9 cellular contexts compared by ENCODE assay signal in the genomic region with DNA sequence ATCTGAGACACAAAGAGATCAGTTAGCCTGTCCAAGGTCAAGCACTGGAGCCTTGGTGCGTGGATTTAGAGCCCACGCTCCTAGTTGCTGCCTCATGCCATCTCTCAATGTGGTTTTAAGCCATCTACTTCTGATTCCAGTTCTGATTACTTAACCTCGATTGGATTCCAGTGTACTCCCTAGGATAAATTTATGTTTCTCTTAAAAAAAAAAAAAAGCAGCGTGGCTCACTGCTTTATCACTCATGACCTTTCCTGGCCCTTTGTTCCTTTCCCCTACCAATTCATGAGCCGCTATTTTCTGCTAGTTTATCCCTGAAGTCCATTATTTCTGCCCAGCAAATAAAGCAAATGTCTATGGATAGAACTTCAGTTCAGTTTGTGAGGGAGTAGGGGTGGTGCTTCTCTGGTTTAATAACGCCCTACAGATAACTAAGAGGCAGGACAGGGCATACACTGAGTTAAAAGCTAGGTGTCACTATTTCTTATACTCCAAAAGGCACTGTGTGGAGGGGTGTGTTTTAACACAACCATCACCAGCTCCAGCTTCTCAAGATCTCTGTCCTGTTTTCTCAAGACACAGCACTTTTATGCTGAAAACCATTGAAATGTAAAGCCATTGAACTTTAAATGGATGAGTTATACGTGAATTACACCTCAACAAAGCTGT. TPM values are rescaled to one million over a fixed set of nuclear protein-coding genes. Genes with fewer than 3 reads are reported as not detected.
DNase-seq lines count a peak whose midpoint lies in the region; ATAC-seq, FAIRE-seq and TF ChIP-seq lines count a peak whose summit lies in the region.
"Had no signal": no experiment of that assay in that cellular context is flagged by ENCODE, and none has a peak within 500 bp of the region (broad histone marks: within the 10 kb centered on the region; RNA-seq: fewer than 3 reads in every experiment).

No MANE protein-coding gene starts in this region.

- no peak overlapping the region for H3K4me2 ChIP-seq in H9 (ENCODE audit: insufficient read depth, insufficient read length, low read length)
- H3K4me2 ChIP-seq in HepG2 (ENCODE audit: low read depth, low read length) = no peak overlapping the region

- ATAC-seq in HepG2 (peak; percentile 88), HG03139 (IDR thresholded peaks at IDR 0.05; ENCODE audit: unreplicated experiment) (no peak)

- peaks cover 3 to 7% of the 10 kb centered on the region in 2 experiments; a peak in 4 of 5 replicates for H3K9me3 Mint-ChIP-seq in H9

- peak; percentile 58; the same call in 2 of the 3 replicates for TF ChIP-seq CTCF in H9 (conservative IDR thresholded peaks at IDR 0.05)
- TF ChIP-seq CTCF in VCaP (conservative IDR thresholded peaks at IDR 0.05) = peak; percentile 72
- TF ChIP-seq CTCF in HepG2 (CRISPR knock-in tag; IDR thresholded peaks at IDR 0.05) = peak; percentile 49

- WGBS in H9 (ENCODE audit: extremely low coverage, insufficient read length, low lambda C conversion rate) = no CpG with 5 or more reads among the region's 7 CpGs
- 9% methylated on average over 7 of the region's 7 CpGs for WGBS in HepG2 (ENCODE audit: low lambda C conversion rate)

- H4K8ac ChIP-seq in H9 (replicated peaks; ENCODE audit: insufficient read length, low read depth, low read length) = no peak overlapping the region

- H3T11ph ChIP-seq in H9 (ENCODE audit: low read length) = no peak overlapping the region

- H3K4me1 ChIP-seq in H9 (ENCODE audit: insufficient read depth, low read length) = no peaks in the 10 kb centered on the region; the same call in 1 of the 2 replicates
- 0 out of 2 replicates have a peak, but pooled peaks cover 6% of the 10 kb centered on the region for H3K4me1 ChIP-seq in HepG2 (ENCODE audit: insufficient read depth, low read length)

- H3K27ac Mint-ChIP-seq in H9 = no peak overlapping the region

- H3K36me3 Mint-ChIP-seq in H9 (ENCODE audit: insufficient read depth in 1 of 3, low read depth in 3 of 3) = no peaks in the 10 kb centered on the region

- no peak overlapping the region for H2AK5ac ChIP-seq in H9 (ENCODE audit: insufficient read length, low read length)

- H3K18ac ChIP-seq in H9 (ENCODE audit: insufficient read length, low read depth, low read length) = no peak overlapping the region

- no peak overlapping the region for H4K5ac ChIP-seq in H9 (ENCODE audit: insufficient read length, low read depth, low read length)

- TF ChIP-seq POLR2A in HepG2 (IDR thresholded peaks at IDR 0.05; ENCODE audit: insufficient read depth in 1 of 2, low read depth in 2 of 2, low read length in 2 of 2) = no peak

- H2BK5ac ChIP-seq in H9 (ENCODE audit: insufficient read length, low read length) = no peak overlapping the region

- FAIRE-seq in HepG2 (lab: Jason Lieb, UNC) = peak; percentile 23

- H3K4me3 Mint-ChIP-seq in H9 = no peak overlapping the region

- peaks cover 15 to 23% of the 10 kb centered on the region in 2 experiments for H3K4me1 Mint-ChIP-seq in H9

- no peaks in the 10 kb centered on the region for H3K23me2 ChIP-seq in H9 (ENCODE audit: insufficient read length, low read depth, low read length, poor library complexity, severe bottlenecking)

- no peak overlapping the region for H3K56ac ChIP-seq in H9 (ENCODE audit: insufficient read length, low read depth, low read length)

- in situ Hi-C loops in HepG2 (cut with HindIII; ENCODE audit: extremely low pct_ligation_motif_present, low pct_unique_long_range_greater_than_20kb) = no loop called here

- no peak overlapping the region for H2BK12ac ChIP-seq in H9 (ENCODE audit: insufficient read length, low read depth, low read length)

- H3K9me3 ChIP-seq in H9 (ENCODE audit: control insufficient read depth, low read depth, low read length) (no peaks in the 10 kb centered on the region), HepG2 (ENCODE audit: low read length) (no peaks in the 10 kb centered on the region)
- H3K9me3 ChIP-seq: ascending aorta had no signal

- H2AFZ ChIP-seq in H9 (ENCODE audit: low read length) (no peak overlapping the region), HepG2 (ENCODE audit: low read length) (no peak overlapping the region)

- H3K27me3 ChIP-seq in H9 (ENCODE audit: insufficient read depth, low read length) = 0 out of 2 replicates have a peak, but pooled peaks cover 2% of the 10 kb centered on the region
- no peaks in the 10 kb centered on the region; a peak in 1 of 5 replicates for H3K27me3 ChIP-seq in HepG2 (ENCODE audit: control insufficient read depth in 1 of 2, insufficient read depth in 2 of 2, low read length in 2 of 2)
- H3K27me3 ChIP-seq: ascending aorta had no signal

- H3K27me3 Mint-ChIP-seq in H9 (ENCODE audit: low read depth) = peaks cover 7% of the 10 kb centered on the region; the same call in 1 of the 2 replicates

- H2BK120ac ChIP-seq in H9 (ENCODE audit: low read depth, low read length, poor library complexity, severe bottlenecking) = no peak overlapping the region

- no peak overlapping the region for H4K91ac ChIP-seq in H9 (ENCODE audit: insufficient read length, low read depth, low read length)

- intact Hi-C loops in HepG2 (cut with micrococcal nuclease; ENCODE audit: unreplicated experiment) = no loop called here

- H3K4ac ChIP-seq in H9 (ENCODE audit: low read depth, low read length) = no peak overlapping the region

- DNase-seq in D341Med (ENCODE audit: low spot score) (peak; percentile 41), H9 (no peak), HepG2 (ENCODE audit: low spot score) (peak; percentile 29), hippocampal formation (lab: John Stamatoyannopoulos, UW) (no peak), NCI-H1048 (lab: John Stamatoyannopoulos, UW) (no peak)
- DNase-seq in activated effector memory CD4-positive, alpha-beta T cell treated with anti-CD3 and anti-CD28 coated beads, Interleukin-2, amount 50 U/mL, for 16 hours = no peak

- no peaks in the 10 kb centered on the region for H3K36me3 ChIP-seq in HepG2 (replicated peaks in 1 of 2; ENCODE audit: control insufficient read depth in 1 of 2, insufficient read depth in 2 of 2, low read length in 2 of 2)
- H3K36me3 ChIP-seq: ascending aorta had no signal

- H3K9ac ChIP-seq in H9 (ENCODE audit: extremely low read depth, insufficient read length, low read length) (no peak overlapping the region), HepG2 (ENCODE audit: insufficient read depth, low read depth, low read length) (no peak overlapping the region)

- H3K27ac ChIP-seq in H9 (ENCODE audit: insufficient read length, low read depth, low read length) = no peak overlapping the region
- no peak overlapping the region for H3K27ac ChIP-seq in VCaP
- H3K27ac ChIP-seq in HepG2 (ENCODE audit: extremely low read length, insufficient read depth, low read length) = no peak overlapping the region
- H3K27ac ChIP-seq: ascending aorta had no signal

- H3K79me1 ChIP-seq in H9 (ENCODE audit: insufficient read depth, low read depth, low read length, poor library complexity, severe bottlenecking) = no peaks in the 10 kb centered on the region

- H2BK15ac ChIP-seq in H9 (ENCODE audit: low read depth, low read length) = no peak overlapping the region

- no peaks in the 10 kb centered on the region for H3K79me2 ChIP-seq in H9 (ENCODE audit: insufficient read depth, low read length)
- no peaks in the 10 kb centered on the region for H3K79me2 ChIP-seq in HepG2 (ENCODE audit: insufficient read depth, low read length)

- no peak overlapping the region for H2BK20ac ChIP-seq in H9 (ENCODE audit: low read depth, low read length, poor library complexity, severe bottlenecking)

- H3K23ac ChIP-seq in H9 (ENCODE audit: insufficient read length, low read depth, low read length) = no peak overlapping the region

- H3K4me3 ChIP-seq in HepG2 (replicated peaks in 1 of 3; ENCODE audit: insufficient read depth in 1 of 3, low read depth in 2 of 3, low read length in 3 of 3) = no peak overlapping the region
- H3K4me3 ChIP-seq: ascending aorta had no signal

- no TSS peak for BruUV-seq in HepG2 (replicated peaks; lab: Mats Ljungman, UMichigan)

- H4K20me1 ChIP-seq in H9 (ENCODE audit: control insufficient read depth, insufficient read depth, insufficient read length) (no peaks in the 10 kb centered on the region), HepG2 (ENCODE audit: insufficient read depth, low read length) (no peaks in the 10 kb centered on the region)

- CTCF ChIA-PET in HepG2 (lab: Yijun Ruan, JAX; ENCODE audit: low intra/inter-chr PET ratio, low total read pairs) = interaction anchor here (1.4 kb wide), 2 partner anchors 154 to 394 kb away, joined by 3 to 6 read pairs; no protein-coding TSS in a partner anchor

- TF ChIP-seq EP300 in HepG2 (IDR thresholded peaks at IDR 0.05; ENCODE audit: low read depth in 2 of 2, low read length in 2 of 2) (no peak), HepG2 (CRISPR knock-in tag; IDR thresholded peaks at IDR 0.05; ENCODE audit: borderline replicate concordance) (no peak)

- TF ChIP-seq RAD21 in HepG2 (CRISPR knock-in tag; IDR thresholded peaks at IDR 0.05) = no peak

- POLR2A ChIA-PET in HepG2 (lab: Yijun Ruan, JAX) = no interaction called here

- H3K14ac ChIP-seq in H9 (ENCODE audit: insufficient read depth, low read length) = no peak overlapping the region

TF ChIP-seq in HepG2, 621 proteins besides CTCF, POLR2A, EP300 and RAD21 (continues in another document):
- TF ChIP-seq STAG1 (CRISPR knock-in tag; IDR thresholded peaks at IDR 0.05) (peak; percentile 49), NFRKB (IDR thresholded peaks at IDR 0.05) (no peak)

RNA-seq across cellular contexts. Expression of a gene that starts 9.8 kb away (rescaled TPM):
- total RNA-seq in H9 (2021) (11.3 and 12.7 TPM in 2 replicates), HepG2 (2016; rRNA removed; fragmentation: Illumina TruSeq; extraction: Trizol) (7.6 and 11.5 TPM in 2 replicates)
- 6.5 and 6.9 TPM in 2 replicates for total RNA-seq in HepG2 (2016; cell fraction: cytosol; rRNA removed; fragmentation: Illumina TruSeq; extraction: Trizol; ENCODE audit: low read depth)
- 7.2 and 11.1 TPM in 2 replicates for total RNA-seq in HepG2 (2016; cell fraction: insoluble cytoplasmic fraction; rRNA removed; fragmentation: Illumina TruSeq; extraction: Trizol)
- 6.3 and 8.2 TPM in 2 replicates for total RNA-seq in HepG2 (2016; cell fraction: membrane; rRNA removed; fragmentation: Illumina TruSeq; extraction: Trizol)
- 10.1 and 10.5 TPM in 2 replicates for total RNA-seq in HepG2 (2016; cell fraction: nucleus; rRNA removed; fragmentation: Illumina TruSeq; extraction: Trizol)
- polyA plus RNA-seq in HepG2 (2011; rRNA removed) = 4.0 and 4.2 TPM in 2 replicates
- polyA plus RNA-seq in HepG2 (2011; cell fraction: cytosol; rRNA removed) = 2.2 and 3.4 TPM in 2 replicates
- 2.5 and 2.9 TPM in 2 replicates for polyA plus RNA-seq in HepG2 (2011; cell fraction: nucleus; rRNA removed)
- polyA plus RNA-seq in HepG2 (2012) = 3.1 and 4.5 TPM in 2 replicates
- 1.3 and 2.1 TPM in 2 replicates for polyA plus RNA-seq in HepG2 (2016; cell fraction: cytosol; fragmentation: Illumina TruSeq; extraction: Trizol; ENCODE audit: low read depth)
- 6.2 and 7.9 TPM in 2 replicates for polyA plus RNA-seq in HepG2 (2016; cell fraction: insoluble cytoplasmic fraction; fragmentation: Illumina TruSeq; extraction: Trizol; ENCODE audit: low read depth)
- polyA plus RNA-seq in HepG2 (2016; cell fraction: membrane; fragmentation: Illumina TruSeq; extraction: Trizol; ENCODE audit: low read depth) = 2.5 and 2.9 TPM in 2 replicates
- 4.5 and 5.9 TPM in 2 replicates for polyA plus RNA-seq in HepG2 (2016; cell fraction: nucleus; fragmentation: Illumina TruSeq; extraction: Trizol; ENCODE audit: insufficient read depth, low read depth)
- polyA minus RNA-seq in HepG2 (2011; rRNA and poly(A)+ RNA removed; ENCODE audit: low replicate concordance) = 4.3 TPM in 1 of 2 replicates, not detected in the other
- 2.3 and 5.7 TPM in 2 replicates for polyA minus RNA-seq in HepG2 (2011; cell fraction: cytosol; rRNA and poly(A)+ RNA removed)
- polyA minus RNA-seq in HepG2 (2011; cell fraction: nucleus; rRNA and poly(A)+ RNA removed) = 13.3 and 18.6 TPM in 2 replicates

Comparison
In these comparisons a context has a peak if more than half of its experiments do, and no peak if none do; other contexts are left out.
1. DNase-seq: peak in D341Med (single experiment) and HepG2 (single experiment); none in H9 (single experiment), hippocampal formation (0 of 2), activated effector memory CD4-positive, alpha-beta T cell treated with anti-CD3 and anti-CD28 coated beads, Interleukin-2, amount 50 U/mL, for 16 hours (single experiment) and NCI-H1048 (single experiment).
2. Peak in every context shown above with its lines, with median percentiles within 50 percentile points of each other: CTCF ChIP-seq.